In genomic region chr20:14178528-14178927, GRCh38 we compare ENCODE assay signal across 26 cellular contexts.
"Had no signal": no experiment of that assay in that cellular context is flagged by ENCODE, and none has a peak within 500 bp of the region (broad histone marks: within the 10 kb centered on the region; RNA-seq: fewer than 3 reads in every experiment).

No MANE protein-coding gene starts in this region.

- ATAC-seq: naive thymus-derived CD8-positive, alpha-beta T cell; natural killer cell treated with Interleukin-12 subunit alpha and Interleukin-12 subunit beta and Interleukin-15 and Interleukin-18, amount 100 ng/mL, for 72 hours; pancreas; psoas muscle; right cardiac atrium; sciatic nerve; stimulated activated effector memory CD8-positive, alpha-beta T cell treated with anti-CD3 and anti-CD28 coated beads, Interleukin-12 subunit alpha, Interleukin-12 subunit beta, amount 100 ng/mL, for 72 hours; stimulated activated naive B cell treated with anti-CD40 and anti-IgM and Interleukin-4, amounts not matched to agents 10 μg/mL and 1 μg/mL and 100 μg/mL, for 72 hours had no signal

- H3K27ac ChIP-seq: neutrophil, pancreas, psoas muscle, skin epidermis, spleen, stomach, thoracic aorta, thyroid gland, tibial nerve, upper lobe of left lung, vagina had no signal

- H3K9me3 ChIP-seq: neutrophil, pancreas, thyroid gland, vagina had no signal

- H3K36me3 ChIP-seq: neutrophil, pancreas, spleen, stomach, thoracic aorta, thyroid gland, tibial nerve, upper lobe of left lung, vagina had no signal

- H3K27me3 ChIP-seq: neutrophil, pancreas, spleen, stomach, thyroid gland, tibial nerve, upper lobe of left lung, vagina had no signal

- FAIRE-seq: pancreas, urothelium cell line had no signal

- DNase-seq: naive B cell; naive thymus-derived CD8-positive, alpha-beta T cell; nephron progenitor cell; nucleus accumbens; pancreas; psoas muscle; right cardiac atrium; spleen; stimulated activated CD4-positive, alpha-beta T cell treated with anti-CD3 and anti-CD28 coated beads, Interleukin-12 subunit alpha, Interleukin-12 subunit beta, amount 100 ng/mL, for 4 hours; stimulated activated CD4-positive, alpha-beta T cell treated with anti-CD3 and anti-CD28 coated beads, Interleukin-1b, Interleukin-23, amount 100 ng/mL, for 48 hours; stimulated activated CD4-positive, alpha-beta T cell treated with anti-CD3 and anti-CD28 coated beads, Interleukin-4, amount 100 ng/mL, for 24 hours; stimulated activated naive B cell treated with anti-CD40 and anti-IgM and Interleukin-4, amounts not matched to agents 10 μg/mL and 1 μg/mL and 100 μg/mL, for 72 hours; stimulated activated naive CD4-positive, alpha-beta T cell treated with Interleukin-2 at 50 U/mL for 16 hours; stomach; thyroid gland; upper lobe of left lung had no signal

- H3K4me3 ChIP-seq: pancreas, psoas muscle, skin epidermis, smooth muscle cell, spleen, stomach, thoracic aorta, thyroid gland, tibial nerve, upper lobe of left lung, vagina had no signal

- H3K4me1 ChIP-seq: pancreas, psoas muscle, spleen, stomach, thyroid gland, tibial nerve, upper lobe of left lung, vagina had no signal

- H3K4me2 ChIP-seq: smooth muscle cell had no signal
